Comparison of ENCODE assay signal across 1 cellular context in the genomic region with DNA sequence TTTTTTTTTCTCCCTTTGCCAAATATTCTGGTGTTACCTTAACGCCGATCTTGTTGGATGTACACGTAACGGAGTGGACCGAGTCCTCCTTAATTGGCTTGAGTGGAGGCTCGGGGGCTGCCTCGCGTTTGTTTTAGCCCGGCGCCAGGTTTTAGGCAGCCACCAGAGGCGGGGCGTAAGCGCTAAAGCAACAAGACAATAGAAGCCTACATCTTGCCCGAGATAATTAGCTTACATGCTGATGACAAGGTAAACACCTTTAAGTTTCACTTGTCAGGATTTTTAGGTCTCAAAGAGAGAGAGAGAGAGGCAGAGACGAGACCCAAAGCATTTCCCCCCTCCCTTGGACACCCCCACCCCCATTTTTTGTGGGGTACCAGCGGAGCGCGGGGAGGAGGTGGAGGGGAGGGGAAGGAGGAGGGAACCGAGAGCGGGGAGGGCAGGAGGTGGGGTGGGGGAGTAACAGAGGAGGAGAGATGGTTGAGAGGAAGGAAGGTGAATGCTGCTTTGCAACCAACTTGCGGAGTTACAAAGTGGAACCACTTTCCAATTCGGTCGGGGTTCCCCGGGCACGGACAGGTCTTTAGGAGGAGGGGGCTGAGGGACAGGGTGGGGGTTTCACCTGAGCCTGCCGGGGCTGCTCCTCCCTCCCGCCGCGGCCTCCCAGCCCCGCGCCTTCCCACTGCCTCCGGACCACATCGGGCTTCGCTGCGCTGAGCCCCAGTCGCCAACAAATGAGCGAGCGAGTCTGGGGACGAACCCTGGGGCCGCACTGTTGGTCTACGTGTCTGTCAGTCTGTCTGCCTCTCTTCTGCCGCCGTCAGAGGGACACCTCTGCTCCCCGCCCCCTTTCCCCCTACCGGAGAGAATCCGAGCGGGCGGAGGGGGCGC.
TF ChIP-seq lines count a peak whose summit lies in the region.

A gene (minus strand): TSS at position 802 of the 891 bp plus-strand sequence. CDS start 103 bp downstream, at position 699.

TF ChIP-seq in H1, 55 proteins besides CTCF, POLR2A, EP300 and RAD21 (continued from another document):
- TF ChIP-seq, protein P1, sequence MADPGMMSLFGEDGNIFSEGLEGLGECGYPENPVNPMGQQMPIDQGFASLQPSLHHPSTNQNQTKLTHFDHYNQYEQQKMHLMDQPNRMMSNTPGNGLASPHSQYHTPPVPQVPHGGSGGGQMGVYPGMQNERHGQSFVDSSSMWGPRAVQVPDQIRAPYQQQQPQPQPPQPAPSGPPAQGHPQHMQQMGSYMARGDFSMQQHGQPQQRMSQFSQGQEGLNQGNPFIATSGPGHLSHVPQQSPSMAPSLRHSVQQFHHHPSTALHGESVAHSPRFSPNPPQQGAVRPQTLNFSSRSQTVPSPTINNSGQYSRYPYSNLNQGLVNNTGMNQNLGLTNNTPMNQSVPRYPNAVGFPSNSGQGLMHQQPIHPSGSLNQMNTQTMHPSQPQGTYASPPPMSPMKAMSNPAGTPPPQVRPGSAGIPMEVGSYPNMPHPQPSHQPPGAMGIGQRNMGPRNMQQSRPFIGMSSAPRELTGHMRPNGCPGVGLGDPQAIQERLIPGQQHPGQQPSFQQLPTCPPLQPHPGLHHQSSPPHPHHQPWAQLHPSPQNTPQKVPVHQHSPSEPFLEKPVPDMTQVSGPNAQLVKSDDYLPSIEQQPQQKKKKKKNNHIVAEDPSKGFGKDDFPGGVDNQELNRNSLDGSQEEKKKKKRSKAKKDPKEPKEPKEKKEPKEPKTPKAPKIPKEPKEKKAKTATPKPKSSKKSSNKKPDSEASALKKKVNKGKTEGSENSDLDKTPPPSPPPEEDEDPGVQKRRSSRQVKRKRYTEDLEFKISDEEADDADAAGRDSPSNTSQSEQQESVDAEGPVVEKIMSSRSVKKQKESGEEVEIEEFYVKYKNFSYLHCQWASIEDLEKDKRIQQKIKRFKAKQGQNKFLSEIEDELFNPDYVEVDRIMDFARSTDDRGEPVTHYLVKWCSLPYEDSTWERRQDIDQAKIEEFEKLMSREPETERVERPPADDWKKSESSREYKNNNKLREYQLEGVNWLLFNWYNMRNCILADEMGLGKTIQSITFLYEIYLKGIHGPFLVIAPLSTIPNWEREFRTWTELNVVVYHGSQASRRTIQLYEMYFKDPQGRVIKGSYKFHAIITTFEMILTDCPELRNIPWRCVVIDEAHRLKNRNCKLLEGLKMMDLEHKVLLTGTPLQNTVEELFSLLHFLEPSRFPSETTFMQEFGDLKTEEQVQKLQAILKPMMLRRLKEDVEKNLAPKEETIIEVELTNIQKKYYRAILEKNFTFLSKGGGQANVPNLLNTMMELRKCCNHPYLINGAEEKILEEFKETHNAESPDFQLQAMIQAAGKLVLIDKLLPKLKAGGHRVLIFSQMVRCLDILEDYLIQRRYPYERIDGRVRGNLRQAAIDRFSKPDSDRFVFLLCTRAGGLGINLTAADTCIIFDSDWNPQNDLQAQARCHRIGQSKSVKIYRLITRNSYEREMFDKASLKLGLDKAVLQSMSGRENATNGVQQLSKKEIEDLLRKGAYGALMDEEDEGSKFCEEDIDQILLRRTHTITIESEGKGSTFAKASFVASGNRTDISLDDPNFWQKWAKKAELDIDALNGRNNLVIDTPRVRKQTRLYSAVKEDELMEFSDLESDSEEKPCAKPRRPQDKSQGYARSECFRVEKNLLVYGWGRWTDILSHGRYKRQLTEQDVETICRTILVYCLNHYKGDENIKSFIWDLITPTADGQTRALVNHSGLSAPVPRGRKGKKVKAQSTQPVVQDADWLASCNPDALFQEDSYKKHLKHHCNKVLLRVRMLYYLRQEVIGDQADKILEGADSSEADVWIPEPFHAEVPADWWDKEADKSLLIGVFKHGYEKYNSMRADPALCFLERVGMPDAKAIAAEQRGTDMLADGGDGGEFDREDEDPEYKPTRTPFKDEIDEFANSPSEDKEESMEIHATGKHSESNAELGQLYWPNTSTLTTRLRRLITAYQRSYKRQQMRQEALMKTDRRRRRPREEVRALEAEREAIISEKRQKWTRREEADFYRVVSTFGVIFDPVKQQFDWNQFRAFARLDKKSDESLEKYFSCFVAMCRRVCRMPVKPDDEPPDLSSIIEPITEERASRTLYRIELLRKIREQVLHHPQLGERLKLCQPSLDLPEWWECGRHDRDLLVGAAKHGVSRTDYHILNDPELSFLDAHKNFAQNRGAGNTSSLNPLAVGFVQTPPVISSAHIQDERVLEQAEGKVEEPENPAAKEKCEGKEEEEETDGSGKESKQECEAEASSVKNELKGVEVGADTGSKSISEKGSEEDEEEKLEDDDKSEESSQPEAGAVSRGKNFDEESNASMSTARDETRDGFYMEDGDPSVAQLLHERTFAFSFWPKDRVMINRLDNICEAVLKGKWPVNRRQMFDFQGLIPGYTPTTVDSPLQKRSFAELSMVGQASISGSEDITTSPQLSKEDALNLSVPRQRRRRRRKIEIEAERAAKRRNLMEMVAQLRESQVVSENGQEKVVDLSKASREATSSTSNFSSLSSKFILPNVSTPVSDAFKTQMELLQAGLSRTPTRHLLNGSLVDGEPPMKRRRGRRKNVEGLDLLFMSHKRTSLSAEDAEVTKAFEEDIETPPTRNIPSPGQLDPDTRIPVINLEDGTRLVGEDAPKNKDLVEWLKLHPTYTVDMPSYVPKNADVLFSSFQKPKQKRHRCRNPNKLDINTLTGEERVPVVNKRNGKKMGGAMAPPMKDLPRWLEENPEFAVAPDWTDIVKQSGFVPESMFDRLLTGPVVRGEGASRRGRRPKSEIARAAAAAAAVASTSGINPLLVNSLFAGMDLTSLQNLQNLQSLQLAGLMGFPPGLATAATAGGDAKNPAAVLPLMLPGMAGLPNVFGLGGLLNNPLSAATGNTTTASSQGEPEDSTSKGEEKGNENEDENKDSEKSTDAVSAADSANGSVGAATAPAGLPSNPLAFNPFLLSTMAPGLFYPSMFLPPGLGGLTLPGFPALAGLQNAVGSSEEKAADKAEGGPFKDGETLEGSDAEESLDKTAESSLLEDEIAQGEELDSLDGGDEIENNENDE (IDR thresholded peaks at IDR 0.05; ENCODE audit: insufficient replicate concordance, low read length), result peak; percentile 66
- TF ChIP-seq SIX5 (IDR thresholded peaks at IDR 0.05; ENCODE audit: low read depth, low read length) (no peak), RXRA (IDR thresholded peaks at IDR 0.05; ENCODE audit: insufficient read depth, low read depth, low read length) (no peak), PHF8 (conservative IDR thresholded peaks at IDR 0.05; ENCODE audit: low read depth, low read length) (no peak), GABPA (IDR thresholded peaks at IDR 0.05; ENCODE audit: borderline replicate concordance, insufficient read depth, low read length) (0 out of 2 replicates have a peak, but pooled peaks have one; percentile 31), CHD2 (IDR thresholded peaks at IDR 0.05; ENCODE audit: low read length) (no peak), ASH2L (IDR thresholded peaks at IDR 0.05; ENCODE audit: low read length) (peak; percentile 55), NANOG (IDR thresholded peaks at IDR 0.05; ENCODE audit: insufficient read depth, low read depth, low read length, poor library complexity, severe bottlenecking) (no peak), CTBP2 (IDR thresholded peaks at IDR 0.05; ENCODE audit: borderline replicate concordance, insufficient read depth, insufficient read length, low read length) (no peak), CREB1 (IDR thresholded peaks at IDR 0.05) (peak; percentile 10; the same call in 1 of the 2 replicates), ZNF274 (IDR thresholded peaks at IDR 0.05; ENCODE audit: borderline replicate concordance, extremely low read depth, low read length) (no peak), POU5F1 (IDR thresholded peaks at IDR 0.05; ENCODE audit: low read depth, low read length) (no peak), RNF2 (IDR thresholded peaks at IDR 0.05; ENCODE audit: borderline replicate concordance, low read depth, low read length, missing control alignments, poor library complexity, severe bottlenecking) (peak; percentile 84), JUN (IDR thresholded peaks at IDR 0.05; ENCODE audit: low read depth, low read length) (no peak), SIN3A (conservative IDR thresholded peaks at IDR 0.05 in 1 of 2, IDR thresholded peaks at IDR 0.05 in 1 of 2; ENCODE audit: low read depth in 1 of 2, low read length in 2 of 2) (no peak), BCL11A (IDR thresholded peaks at IDR 0.05; ENCODE audit: low read depth in 2 of 2, low read length in 2 of 2) (no peak), KDM4A (IDR thresholded peaks at IDR 0.05; ENCODE audit: low read depth, low read length, severe bottlenecking) (no peak), CBX8 (IDR thresholded peaks at IDR 0.05; ENCODE audit: borderline replicate concordance, low read depth, low read length) (no peak; the same call in 1 of the 2 replicates), YY1 (IDR thresholded peaks at IDR 0.05; ENCODE audit: low read depth, low read length) (peak; percentile 32; the same call in 1 of the 2 replicates), SUZ12 (IDR thresholded peaks at IDR 0.05; ENCODE audit: low read length) (no peak), SIRT6 (IDR thresholded peaks at IDR 0.05; ENCODE audit: low read length) (no peak), POLR2AphosphoS5 (IDR thresholded peaks at IDR 0.05; ENCODE audit: low read depth, low read length) (no peak), NRF1 (IDR thresholded peaks at IDR 0.05; ENCODE audit: low read depth, low read length) (no peak), KDM1A (IDR thresholded peaks at IDR 0.05; ENCODE audit: borderline replicate concordance, low read length) (no peak), MAFK (IDR thresholded peaks at IDR 0.05; ENCODE audit: low read depth, low read length) (no peak), HDAC2 (IDR thresholded peaks at IDR 0.05; ENCODE audit: borderline replicate concordance in 1 of 2, low read depth in 2 of 2, low read length in 2 of 2) (no peak), TCF12 (IDR thresholded peaks at IDR 0.05; ENCODE audit: low read depth, low read length) (0 out of 2 replicates have a peak, but pooled peaks have one; percentile 71), SP4 (IDR thresholded peaks at IDR 0.05; ENCODE audit: low read length) (no peak), TAF7 (optimal IDR thresholded peaks at IDR 0.05; ENCODE audit: borderline replicate concordance, low read depth, low read length) (no peak), EGR1 (IDR thresholded peaks at IDR 0.05; ENCODE audit: borderline replicate concordance, low read depth, low read length) (peak; percentile 89)
- TF ChIP-seq, protein P2, sequence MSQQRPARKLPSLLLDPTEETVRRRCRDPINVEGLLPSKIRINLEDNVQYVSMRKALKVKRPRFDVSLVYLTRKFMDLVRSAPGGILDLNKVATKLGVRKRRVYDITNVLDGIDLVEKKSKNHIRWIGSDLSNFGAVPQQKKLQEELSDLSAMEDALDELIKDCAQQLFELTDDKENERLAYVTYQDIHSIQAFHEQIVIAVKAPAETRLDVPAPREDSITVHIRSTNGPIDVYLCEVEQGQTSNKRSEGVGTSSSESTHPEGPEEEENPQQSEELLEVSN (IDR thresholded peaks at IDR 0.05), result no peak
- TF ChIP-seq, protein P3, sequence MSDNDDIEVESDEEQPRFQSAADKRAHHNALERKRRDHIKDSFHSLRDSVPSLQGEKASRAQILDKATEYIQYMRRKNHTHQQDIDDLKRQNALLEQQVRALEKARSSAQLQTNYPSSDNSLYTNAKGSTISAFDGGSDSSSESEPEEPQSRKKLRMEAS (IDR thresholded peaks at IDR 0.05), result no peak
- TF ChIP-seq, protein P4, sequence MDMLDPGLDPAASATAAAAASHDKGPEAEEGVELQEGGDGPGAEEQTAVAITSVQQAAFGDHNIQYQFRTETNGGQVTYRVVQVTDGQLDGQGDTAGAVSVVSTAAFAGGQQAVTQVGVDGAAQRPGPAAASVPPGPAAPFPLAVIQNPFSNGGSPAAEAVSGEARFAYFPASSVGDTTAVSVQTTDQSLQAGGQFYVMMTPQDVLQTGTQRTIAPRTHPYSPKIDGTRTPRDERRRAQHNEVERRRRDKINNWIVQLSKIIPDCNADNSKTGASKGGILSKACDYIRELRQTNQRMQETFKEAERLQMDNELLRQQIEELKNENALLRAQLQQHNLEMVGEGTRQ (IDR thresholded peaks at IDR 0.05; ENCODE audit: low read length), result no peak
